25 cellular contexts compared by ENCODE assay signal in the genomic region with DNA sequence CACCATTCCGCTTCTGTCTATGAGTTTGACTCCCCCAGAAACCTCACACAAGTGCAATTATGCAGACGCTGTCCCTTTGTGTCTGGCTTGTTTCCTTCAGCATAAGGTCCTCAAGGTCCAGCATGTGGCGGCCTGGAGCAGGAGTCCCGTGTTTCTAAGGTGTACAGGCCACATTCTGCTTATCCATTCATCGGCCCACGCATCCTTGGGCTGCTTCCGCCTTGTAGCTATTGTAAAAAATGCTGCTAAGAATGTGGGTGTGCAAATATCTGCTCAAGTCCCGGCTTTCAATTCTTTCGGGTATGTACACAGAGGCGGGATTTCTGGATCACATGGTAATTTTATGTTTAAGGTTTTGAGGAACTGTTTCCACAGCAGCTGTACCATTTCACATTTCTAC. TPM values are rescaled to one million over a fixed set of nuclear protein-coding genes. Genes with fewer than 3 reads are reported as not detected.
DNase-seq lines count a peak whose midpoint lies in the region; ATAC-seq, FAIRE-seq and TF ChIP-seq lines count a peak whose summit lies in the region.
"Had no signal": no experiment of that assay in that cellular context is flagged by ENCODE, and none has a peak within 500 bp of the region (broad histone marks: within the 10 kb centered on the region; RNA-seq: fewer than 3 reads in every experiment).

No MANE protein-coding gene starts in this region.

- no peaks in the 10 kb centered on the region for H3K4me1 ChIP-seq in upper lobe of right lung
- H3K4me1 ChIP-seq in upper lobe of left lung, result peaks cover 0 to 5% (median 0%) of the 10 kb centered on the region in 4 donors
- H3K4me1 ChIP-seq: A549, BE2C had no signal

- no peak for DNase-seq in stimulated activated naive CD8-positive, alpha-beta T cell treated with anti-CD3 and anti-CD28 coated beads, Interleukin-15, amount 100 ng/mL, for 72 hours
- DNase-seq in stimulated activated naive CD8-positive, alpha-beta T cell treated with anti-CD3 and anti-CD28 coated beads, Interleukin-15, Interleukin-2, amounts not matched to agents 100 U/mL and 50 U/mL, for 24 hours, result no peak
- DNase-seq in bronchial epithelial cell (ENCODE audit: low read depth) (peak; percentile 61), upper lobe of right lung (no peak), upper lobe of left lung (no peak), SW 1271 (lab: John Stamatoyannopoulos, UW) (no peak)
- no peak for DNase-seq in naive thymus-derived CD8-positive, alpha-beta T cell
- no peak for DNase-seq in activated CD8-positive, alpha-beta memory T cell treated with anti-CD3 and anti-CD28 coated beads, Interleukin-2, amount 50 U/mL, for 48 hours
- DNase-seq: BE2C, COR-L47, DMS 273 treated with DMSO at 0.1 percent for 48 hours, DND-41, GM23248, H9, KBM-7, MM.1S, NCI-H1048, NCI-H1417 treated with DMSO at 0.1 percent for 48 hours, NCI-H187, NCI-H446, NCI-H526, SHP77 had no signal

- POLR2A ChIA-PET in naive thymus-derived CD8-positive, alpha-beta T cell (lab: Charles Lee), result interaction anchor here (0.7 to 1.2 kb wide), 2 partner anchors 13 to 21 kb away, joined by 3 read pairs; no protein-coding TSS in a partner anchor

- 83 to 90% methylated on average over 10 of the region's 10 CpGs for WGBS in upper lobe of left lung, 2 donors

- H3K4me3 Mint-ChIP-seq in stimulated activated naive CD8-positive, alpha-beta T cell treated with anti-CD3 and anti-CD28 coated beads, Interleukin-15, amount 100 ng/mL, for 72 hours, result no peak overlapping the region
- peak overlapping the region in 1 of 10 donors; percentile 11 for H3K4me3 Mint-ChIP-seq in naive thymus-derived CD8-positive, alpha-beta T cell
- H3K4me3 Mint-ChIP-seq: H9 had no signal

- H3K4me3 ChIP-seq in bronchial epithelial cell (ENCODE audit: low read depth, low read length), result no peak overlapping the region
- no peak overlapping the region for H3K4me3 ChIP-seq in upper lobe of right lung
- H3K4me3 ChIP-seq in upper lobe of left lung, result no peak overlapping the region
- H3K4me3 ChIP-seq: A549, GM23248 had no signal

- peak overlapping the region; percentile 1 to 2 for H3K27ac Mint-ChIP-seq in stimulated activated naive CD8-positive, alpha-beta T cell treated with anti-CD3 and anti-CD28 coated beads, Interleukin-15, amount 100 ng/mL, for 72 hours
- peak overlapping the region in 9 of 10 donors; percentile 13 to 81 (median 61) for H3K27ac Mint-ChIP-seq in naive thymus-derived CD8-positive, alpha-beta T cell

- no peak for ATAC-seq in stimulated activated naive CD8-positive, alpha-beta T cell treated with anti-CD3 and anti-CD28 coated beads, Interleukin-15, amount 100 ng/mL, for 72 hours
- ATAC-seq in stimulated activated naive CD8-positive, alpha-beta T cell treated with anti-CD3 and anti-CD28 coated beads, Interleukin-15, Interleukin-2, amounts not matched to agents 100 U/mL and 50 U/mL, for 24 hours, result no peak
- ATAC-seq in naive thymus-derived CD8-positive, alpha-beta T cell, result no peak
- ATAC-seq in upper lobe of right lung, result peak; percentile 54
- ATAC-seq in upper lobe of left lung (ENCODE audit: low FRiP score in 2 of 2), result no peak
- ATAC-seq: A549 had no signal

- H3K36me3 ChIP-seq in bronchial epithelial cell (ENCODE audit: control insufficient read depth, insufficient read depth, low read length) (peaks cover 19% of the 10 kb centered on the region), upper lobe of right lung (peaks cover 77% of the 10 kb centered on the region), upper lobe of left lung (peaks cover 17 to 80% (median 26%) of the 10 kb centered on the region in 4 donors)
- H3K36me3 ChIP-seq: BE2C had no signal

- no peaks in the 10 kb centered on the region for H3K9me3 Mint-ChIP-seq in stimulated activated naive CD8-positive, alpha-beta T cell treated with anti-CD3 and anti-CD28 coated beads, Interleukin-15, amount 100 ng/mL, for 72 hours
- no peaks in the 10 kb centered on the region for H3K9me3 Mint-ChIP-seq in naive thymus-derived CD8-positive, alpha-beta T cell
- H3K9me3 Mint-ChIP-seq: H9 had no signal

- TF ChIP-seq CTCF in bronchial epithelial cell (IDR thresholded peaks at IDR 0.05; ENCODE audit: insufficient read depth, low read length, severe bottlenecking) (no peak), upper lobe of right lung (IDR thresholded peaks at IDR 0.05) (no peak), upper lobe of left lung (IDR thresholded peaks at IDR 0.05) (no peak)

- no peaks in the 10 kb centered on the region for H3K27me3 ChIP-seq in bronchial epithelial cell (ENCODE audit: control insufficient read depth, insufficient read depth, low read length)
- H3K27me3 ChIP-seq in upper lobe of right lung, result no peaks in the 10 kb centered on the region
- no peaks in the 10 kb centered on the region for H3K27me3 ChIP-seq in upper lobe of left lung
- H3K27me3 ChIP-seq: BE2C had no signal

- peaks cover 5% of the 10 kb centered on the region for H3K4me1 Mint-ChIP-seq in stimulated activated naive CD8-positive, alpha-beta T cell treated with anti-CD3 and anti-CD28 coated beads, Interleukin-15, amount 100 ng/mL, for 72 hours
- peaks cover 3 to 13% (median 11%) of the 10 kb centered on the region in 4 donors for H3K4me1 Mint-ChIP-seq in naive thymus-derived CD8-positive, alpha-beta T cell

- intact Hi-C loops in upper lobe of right lung (cut with DNase I), result no loop called here

- no peaks in the 10 kb centered on the region for H3K27me3 Mint-ChIP-seq in stimulated activated naive CD8-positive, alpha-beta T cell treated with anti-CD3 and anti-CD28 coated beads, Interleukin-15, amount 100 ng/mL, for 72 hours
- H3K27me3 Mint-ChIP-seq in naive thymus-derived CD8-positive, alpha-beta T cell, result no peaks in the 10 kb centered on the region

- TF ChIP-seq POLR2A in upper lobe of left lung (IDR thresholded peaks at IDR 0.05), result no peak

- peaks cover 0 to 92% (median 40%) of the 10 kb centered on the region in 3 donors for H3K36me3 Mint-ChIP-seq in naive thymus-derived CD8-positive, alpha-beta T cell

- TF ChIP-seq EP300 in upper lobe of left lung (IDR thresholded peaks at IDR 0.05), result no peak

- H3K9me3 ChIP-seq in upper lobe of right lung (no peaks in the 10 kb centered on the region), upper lobe of left lung (no peaks in the 10 kb centered on the region)
- H3K9me3 ChIP-seq: A549, BE2C had no signal

- no peak overlapping the region for H3K27ac ChIP-seq in upper lobe of right lung
- no peak overlapping the region for H3K27ac ChIP-seq in upper lobe of left lung
- H3K27ac ChIP-seq: A549, GM23248, HL-60 had no signal

- FAIRE-seq in bronchial epithelial cell (lab: Jason Lieb, UNC), result no peak
- FAIRE-seq: A549, GM12892 had no signal

RNA-seq across cellular contexts. Expression of a gene that starts 38.2 kb away (rescaled TPM):
- 71.8 and 75.0 TPM in 2 replicates for total RNA-seq in bronchial epithelial cell
- total RNA-seq in naive thymus-derived CD8-positive, alpha-beta T cell, result 100 to 1,000 TPM; 101 to 105 TPM
- 10 to 100 TPM; 58.6 to 93.3 (median 79.8) TPM for polyA plus RNA-seq in naive thymus-derived CD8-positive, alpha-beta T cell
- 63.1 TPM for total RNA-seq in upper lobe of right lung
- 100 to 1,000 TPM in 2 of 6 donors, 10 to 100 TPM in 4; 60.7 to 115 (median 74.7) TPM for total RNA-seq in upper lobe of left lung
